In the genomic region with DNA sequence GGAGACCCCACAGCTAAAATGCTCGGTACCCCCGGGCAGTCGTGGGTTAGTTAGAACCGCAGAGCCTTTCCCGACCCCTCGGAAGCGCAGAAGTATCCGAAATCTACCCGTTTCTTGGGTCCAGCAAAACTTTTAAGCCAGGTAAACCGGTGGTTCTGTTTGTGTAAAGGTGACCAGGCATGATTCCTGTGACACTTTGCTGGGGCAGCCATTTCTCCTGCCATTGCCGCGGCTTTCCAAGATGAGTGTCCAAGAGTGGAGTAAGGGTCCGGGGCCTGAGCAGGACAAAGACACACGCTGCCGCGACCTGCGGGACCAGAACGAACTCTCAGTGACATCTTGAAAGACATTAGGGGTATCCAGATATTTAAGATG, we compare ENCODE assay signal across 7 cellular contexts. TPM values are rescaled to one million over a fixed set of nuclear protein-coding genes. Genes with fewer than 3 reads are reported as not detected.
DNase-seq lines count a peak whose midpoint lies in the region; ATAC-seq and TF ChIP-seq lines count a peak whose summit lies in the region.

No MANE protein-coding gene starts in this region.

- no peak for TF ChIP-seq CTCF in RWPE1 (conservative IDR thresholded peaks at IDR 0.05; ENCODE audit: low read depth)
- no peak for TF ChIP-seq CTCF in foreskin fibroblast (IDR thresholded peaks at IDR 0.05; ENCODE audit: low read depth, low read length)
- TF ChIP-seq CTCF in retinal pigment epithelial cell (conservative IDR thresholded peaks at IDR 0.05; ENCODE audit: low read depth, low read length) = no peak

- H3K36me3 ChIP-seq in H7 (replicated peaks; ENCODE audit: control insufficient read depth, insufficient read depth, low read length) = peaks cover 4% of the 10 kb centered on the region

- POLR2A ChIA-PET in RWPE1 (lab: Yijun Ruan, JAX; ENCODE audit: low non-redundant PET) = interaction anchor here (0.5 kb wide), 1 partner anchor 145 kb away, joined by 3 read pairs; no protein-coding TSS in a partner anchor

- DNase-seq in H7 = peak; percentile 57
- peak; percentile 57 for DNase-seq in RWPE1 (ENCODE audit: low spot score)
- no peak for DNase-seq in foreskin fibroblast
- no peak for DNase-seq in retinal pigment epithelial cell (ENCODE audit: low read depth)
- no peak for DNase-seq in NCI-H1048 (lab: John Stamatoyannopoulos, UW)
- no peak for DNase-seq in amygdala (lab: John Stamatoyannopoulos, UW)

- no peaks in the 10 kb centered on the region for H3K27me3 ChIP-seq in H7 (ENCODE audit: control insufficient read depth, insufficient read depth, low read length)

- H3K27ac ChIP-seq in RWPE1 = peak overlapping the region; percentile 68

- ATAC-seq in GM19452 (IDR thresholded peaks at IDR 0.05; ENCODE audit: unreplicated experiment) = no peak

- CTCF ChIA-PET in RWPE1 (lab: Yijun Ruan, JAX) = interaction anchor here (1.1 kb wide), 1 partner anchor 322 kb away, joined by 4 read pairs; a partner anchor contains a TSS

- H3K4me3 ChIP-seq in H7 (ENCODE audit: insufficient read depth, low read depth, low read length) (peak overlapping the region; percentile 86), foreskin fibroblast (ENCODE audit: low read depth in 1 of 2, low read length in 2 of 2) (peak overlapping the region; percentile 45), retinal pigment epithelial cell (ENCODE audit: low read length) (peak overlapping the region; percentile 74)

RNA-seq across cellular contexts. Expression of a gene that starts 0.7 kb away (rescaled TPM):
- total RNA-seq in H7 (2014; rRNA removed; shearing (Covaris generic)) = 15.6 and 19.9 TPM in 2 replicates

RNA-seq across cellular contexts. Expression of a gene that starts 46.0 kb away (rescaled TPM):
- 39.1 TPM in 2 replicates for total RNA-seq in H7 (2014; rRNA removed; shearing (Covaris generic))

RNA-seq across cellular contexts. Expression of a gene that starts 46.3 kb away (rescaled TPM):
- total RNA-seq in H7 (2014; rRNA removed; shearing (Covaris generic)) = 34.2 and 52.3 TPM in 2 replicates

RNA-seq across cellular contexts. Expression of a gene that starts 46.3 kb away (rescaled TPM):
- 84.4 and 105 TPM in 2 replicates for total RNA-seq in H7 (2014; rRNA removed; shearing (Covaris generic))

Comparison
In these comparisons a context has a peak if more than half of its experiments do, and no peak if none do; other contexts are left out.
1. DNase-seq: peak in H7 (single experiment) and RWPE1 (single experiment); none in foreskin fibroblast (0 of 2), retinal pigment epithelial cell (single experiment), NCI-H1048 (single experiment) and amygdala (0 of 56).
2. Peak in every context shown above with its lines, with median percentiles within 50 percentile points of each other: H3K4me3 ChIP-seq.